ENCODE assay signal across 13 cellular contexts in the genomic region with DNA sequence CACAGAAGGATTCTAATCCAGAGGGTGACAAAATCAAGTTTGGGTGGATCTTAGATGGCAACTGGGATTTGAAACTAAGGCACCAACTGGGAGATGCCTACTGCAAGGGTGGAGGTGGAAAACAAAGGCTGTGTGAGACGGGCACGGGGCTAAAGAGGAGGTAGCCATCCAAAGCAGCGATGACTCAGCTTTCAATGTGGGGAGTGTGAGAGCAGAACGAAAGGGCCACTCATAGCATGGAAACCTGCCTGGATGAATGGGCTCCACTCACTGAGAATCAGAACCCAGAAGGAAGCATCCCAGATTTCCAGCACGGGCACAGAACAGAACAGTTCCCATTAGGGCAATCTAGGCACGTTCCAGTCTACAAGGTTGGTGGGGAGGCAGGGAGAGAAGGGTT.
DNase-seq lines count a peak whose midpoint lies in the region; TF ChIP-seq lines count a peak whose summit lies in the region.
"Had no signal": no experiment of that assay in that cellular context is flagged by ENCODE, and none has a peak within 500 bp of the region (broad histone marks: within the 10 kb centered on the region; RNA-seq: fewer than 3 reads in every experiment).

No MANE protein-coding gene starts in this region.

- no peak overlapping the region for H3K56ac ChIP-seq in H9 (ENCODE audit: insufficient read length, low read depth, low read length)

- H2BK15ac ChIP-seq in H9 (ENCODE audit: low read depth, low read length) = no peak overlapping the region

- no peaks in the 10 kb centered on the region for H3K27me3 ChIP-seq in H9 (ENCODE audit: insufficient read depth, low read length)
- H3K27me3 ChIP-seq: BLaER1 treated with 17β-estradiol and CSF1 and Interleukin-3, amounts not matched to agents 10 nM and 100 nM had no signal

- no peak overlapping the region for H4K8ac ChIP-seq in H9 (replicated peaks; ENCODE audit: insufficient read length, low read depth, low read length)

- H4K5ac ChIP-seq in H9 (ENCODE audit: insufficient read length, low read depth, low read length) = no peak overlapping the region

- no peaks in the 10 kb centered on the region for H4K20me1 ChIP-seq in H9 (ENCODE audit: control insufficient read depth, insufficient read depth, insufficient read length)
- H4K20me1 ChIP-seq: BLaER1 treated with 17β-estradiol and CSF1 and Interleukin-3, amounts not matched to agents 10 nM and 100 nM had no signal

- H2AK5ac ChIP-seq in H9 (ENCODE audit: insufficient read length, low read length) = no peak overlapping the region

- no peaks in the 10 kb centered on the region for H3K9me3 ChIP-seq in H9 (ENCODE audit: control insufficient read depth, low read depth, low read length)

- no peak overlapping the region for H4K91ac ChIP-seq in H9 (ENCODE audit: insufficient read length, low read depth, low read length)

- no peak overlapping the region for H3K9ac ChIP-seq in H9 (ENCODE audit: extremely low read depth, insufficient read length, low read length)
- H3K9ac ChIP-seq: BLaER1 treated with 17β-estradiol and CSF1 and Interleukin-3, amounts not matched to agents 10 nM and 100 nM; GM23248 had no signal

- WGBS in H9 (ENCODE audit: extremely low coverage, insufficient read length, low lambda C conversion rate) = no CpG with 5 or more reads among the region's 6 CpGs

- H3K27me3 Mint-ChIP-seq in H9 (ENCODE audit: low read depth) = no peaks in the 10 kb centered on the region
- H3K27me3 Mint-ChIP-seq: B cell, IgD-negative memory B cell had no signal

- H3T11ph ChIP-seq in H9 (ENCODE audit: low read length) = no peak overlapping the region

- no peak overlapping the region for H3K23ac ChIP-seq in H9 (ENCODE audit: insufficient read length, low read depth, low read length)

- DNase-seq in H9 (no peak), NCI-H69 (lab: John Stamatoyannopoulos, UW) (peak; percentile 17), kidney tubule cell (ENCODE audit: low spot score) (peak; percentile 5), KG1 (lab: John Stamatoyannopoulos, UW) (no peak), NCI-H2171 (lab: John Stamatoyannopoulos, UW) (no peak)
- no peak for DNase-seq in stimulated activated CD4-positive, alpha-beta T cell treated with anti-CD3 and anti-CD28 coated beads, Interleukin-4, amount 100 ng/mL, for 24 hours
- DNase-seq: Calu3; CD8-positive, alpha-beta T cell; GM23248; HFFc6 had no signal

- no peak overlapping the region for H3K27ac ChIP-seq in H9 (ENCODE audit: insufficient read length, low read depth, low read length)
- H3K27ac ChIP-seq: BLaER1 treated with 17β-estradiol and CSF1 and Interleukin-3, amounts not matched to agents 10 nM and 100 nM; GM23248 had no signal

- no peak overlapping the region for H3K18ac ChIP-seq in H9 (ENCODE audit: insufficient read length, low read depth, low read length)

- no peak for TF ChIP-seq CTCF in H9 (conservative IDR thresholded peaks at IDR 0.05)

- peaks cover 11 to 14% (median 12%) of the 10 kb centered on the region in 3 experiments; a peak in 6 of 7 replicates for H3K36me3 Mint-ChIP-seq in H9 (ENCODE audit: insufficient read depth in 1 of 3, low read depth in 3 of 3)

- H3K79me2 ChIP-seq in H9 (ENCODE audit: insufficient read depth, low read length) = no peaks in the 10 kb centered on the region

- H3K4ac ChIP-seq in H9 (ENCODE audit: low read depth, low read length) = no peak overlapping the region; the same call in 1 of the 2 replicates

- peaks cover 5 to 7% of the 10 kb centered on the region in 2 experiments; a peak in 4 of 5 replicates for H3K9me3 Mint-ChIP-seq in H9
- H3K9me3 Mint-ChIP-seq: CD8-positive, alpha-beta T cell; HFFc6; IgD-negative memory B cell had no signal

- H3K4me3 Mint-ChIP-seq in H9 = no peak overlapping the region
- H3K4me3 Mint-ChIP-seq: B cell; CD8-positive, alpha-beta T cell; HFFc6; IgD-negative memory B cell had no signal

- no peak overlapping the region for H3K14ac ChIP-seq in H9 (ENCODE audit: insufficient read depth, low read length)

- peak overlapping the region; percentile 30 for H2BK5ac ChIP-seq in H9 (ENCODE audit: insufficient read length, low read length)

- no peaks in the 10 kb centered on the region for H3K23me2 ChIP-seq in H9 (ENCODE audit: insufficient read length, low read depth, low read length, poor library complexity, severe bottlenecking)

- H2AFZ ChIP-seq in H9 (ENCODE audit: low read length) = no peak overlapping the region
- H2AFZ ChIP-seq: GM23248 had no signal

- no peak overlapping the region for H2BK20ac ChIP-seq in H9 (ENCODE audit: low read depth, low read length, poor library complexity, severe bottlenecking)

- peaks cover 9% of the 10 kb centered on the region in 2 experiments for H3K4me1 Mint-ChIP-seq in H9
- H3K4me1 Mint-ChIP-seq: B cell, IgD-negative memory B cell had no signal

- peak overlapping the region in 1 of 3 experiments; percentile 4; a peak in 1 of 7 replicates for H3K27ac Mint-ChIP-seq in H9
- H3K27ac Mint-ChIP-seq: B cell; CD8-positive, alpha-beta T cell; HFFc6 had no signal

- no peak overlapping the region for H2BK120ac ChIP-seq in H9 (ENCODE audit: low read depth, low read length, poor library complexity, severe bottlenecking)

- H3K79me1 ChIP-seq in H9 (ENCODE audit: insufficient read depth, low read depth, low read length, poor library complexity, severe bottlenecking) = no peaks in the 10 kb centered on the region

- no peak overlapping the region for H2BK12ac ChIP-seq in H9 (ENCODE audit: insufficient read length, low read depth, low read length)

- H3K4me2 ChIP-seq in H9 (ENCODE audit: insufficient read depth, insufficient read length, low read length) = no peak overlapping the region
- H3K4me2 ChIP-seq: BLaER1 treated with 17β-estradiol and CSF1 and Interleukin-3, amounts not matched to agents 10 nM and 100 nM had no signal

- peaks cover 3% of the 10 kb centered on the region; the same call in 1 of the 2 replicates for H3K4me1 ChIP-seq in H9 (ENCODE audit: insufficient read depth, low read length)

Comparison
In these comparisons a context has a peak if more than half of its experiments do, and no peak if none do; other contexts are left out.
1. DNase-seq: peak in NCI-H69 (single experiment) and kidney tubule cell (single experiment); none in H9 (single experiment), KG1 (single experiment), stimulated activated CD4-positive, alpha-beta T cell treated with anti-CD3 and anti-CD28 coated beads, Interleukin-4, amount 100 ng/mL, for 24 hours (single experiment) and NCI-H2171 (single experiment).